Comparison of ENCODE assay signal across 8 cellular contexts in the genomic region with DNA sequence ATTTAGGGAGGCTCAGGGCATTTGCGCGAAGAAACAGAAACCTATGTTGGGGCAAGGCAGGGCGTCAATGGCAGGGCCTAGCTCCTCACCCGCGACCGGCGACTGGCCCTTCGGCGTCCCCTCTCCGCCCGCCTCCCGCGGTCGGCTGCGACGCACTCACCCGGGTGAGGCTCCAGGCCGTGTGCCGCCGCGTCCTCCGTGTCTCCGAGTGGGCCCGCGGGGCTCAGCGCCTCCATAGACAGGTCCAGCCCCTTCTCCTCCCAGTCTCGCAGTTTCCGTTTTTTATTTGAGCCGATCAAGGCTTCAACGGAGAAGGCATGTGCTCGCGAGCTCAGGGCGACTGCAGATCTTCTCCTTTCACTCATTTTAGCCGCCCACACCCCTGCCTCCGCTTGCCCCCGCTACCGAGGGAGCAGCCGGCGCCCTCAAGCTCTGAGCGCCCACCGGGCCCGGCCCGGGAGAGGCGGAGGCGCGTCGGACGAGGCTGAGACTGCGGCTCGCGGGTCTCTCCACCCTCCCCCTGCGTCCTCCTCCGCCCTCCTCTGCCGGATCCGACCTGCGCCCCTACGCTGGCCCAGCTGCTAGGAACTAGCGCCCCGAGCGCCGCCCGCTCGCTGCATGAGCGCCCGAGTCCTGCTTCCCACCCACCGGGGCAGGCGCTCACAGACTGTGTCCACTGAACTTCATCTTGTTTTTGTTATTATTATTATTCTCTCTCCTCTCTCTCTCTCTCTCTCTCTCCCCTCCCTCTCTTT. TPM values are rescaled to one million over a fixed set of nuclear protein-coding genes. Genes with fewer than 3 reads are reported as not detected.
A peak's percentile ranks its signal among the peaks of the same experiment; 100 is the strongest.
DNase-seq lines count a peak whose midpoint lies in the region; ATAC-seq, FAIRE-seq and TF ChIP-seq lines count a peak whose summit lies in the region.

No MANE protein-coding gene starts in this region.

- H2BK15ac ChIP-seq in mesendoderm (replicated peaks; ENCODE audit: low read depth) = no peak overlapping the region

- peak overlapping the region; percentile 57 for H3K9ac ChIP-seq in mesendoderm (ENCODE audit: low read length)

- peak; percentile 43 for ATAC-seq in GM19438 (IDR thresholded peaks at IDR 0.05; ENCODE audit: low read depth, unreplicated experiment)
- no peak for ATAC-seq in GM18861 (IDR thresholded peaks at IDR 0.05; ENCODE audit: unreplicated experiment)

- H3K27ac ChIP-seq in AG04450 (ENCODE audit: low read depth, low read length) (no peak overlapping the region), mesendoderm (ENCODE audit: low read depth, low read length) (no peak overlapping the region)
- H3K27ac ChIP-seq in effector memory CD4-positive, alpha-beta T cell (ENCODE audit: insufficient read depth, low read length, poor library complexity, severe bottlenecking) = no peak overlapping the region

- TF ChIP-seq CTCF in AG04450 (IDR thresholded peaks at IDR 0.05; ENCODE audit: low read depth, low read length) = no peak
- TF ChIP-seq CTCF in bronchial epithelial cell (IDR thresholded peaks at IDR 0.05; ENCODE audit: insufficient read depth, low read length, severe bottlenecking) = no peak

- H3K27me3 ChIP-seq in AG04450 (ENCODE audit: control insufficient read depth, insufficient read depth, low read length) = peaks cover 100% of the 10 kb centered on the region
- peaks cover 88% of the 10 kb centered on the region for H3K27me3 ChIP-seq in bronchial epithelial cell (ENCODE audit: control insufficient read depth, insufficient read depth, low read length)
- H3K27me3 ChIP-seq in mesendoderm (ENCODE audit: insufficient read depth, low read length, poor library complexity) = peaks cover 83% of the 10 kb centered on the region
- H3K27me3 ChIP-seq in effector memory CD4-positive, alpha-beta T cell (replicated peaks; ENCODE audit: control insufficient read depth, insufficient read depth, low read length, poor library complexity, severe bottlenecking) = peaks cover 67% of the 10 kb centered on the region

- peak overlapping the region; percentile 31 for H3K4me3 ChIP-seq in AG04450 (ENCODE audit: low read depth, low read length)
- H3K4me3 ChIP-seq in bronchial epithelial cell (ENCODE audit: low read depth, low read length) = peak overlapping the region; percentile 2
- H3K4me3 ChIP-seq in mesendoderm (ENCODE audit: low read length) = peak overlapping the region; percentile 27
- H3K4me3 ChIP-seq in effector memory CD4-positive, alpha-beta T cell (ENCODE audit: insufficient read depth, low read depth, low read length, poor library complexity, severe bottlenecking) = no peak overlapping the region

- CTCF ChIA-PET in AG04450 (lab: Charles Lee) = no interaction called here

- no peak overlapping the region for H2BK120ac ChIP-seq in mesendoderm (ENCODE audit: low read depth, low read length)

- no peak overlapping the region for H4K5ac ChIP-seq in mesendoderm (ENCODE audit: low read length)

- FAIRE-seq in bronchial epithelial cell (lab: Jason Lieb, UNC) = no peak

- no peak overlapping the region for H2AK5ac ChIP-seq in mesendoderm (ENCODE audit: low read length)

- no peaks in the 10 kb centered on the region for H3K79me2 ChIP-seq in mesendoderm (ENCODE audit: control insufficient read depth, insufficient read depth, low read length)

- peak overlapping the region; percentile 91 for H3K4me2 ChIP-seq in mesendoderm (ENCODE audit: low read length)

- H3K4ac ChIP-seq in mesendoderm (ENCODE audit: low read depth, low read length) = no peak overlapping the region

- DNase-seq in AG04450 (ENCODE audit: low read depth, low spot score) (no peak), bronchial epithelial cell (ENCODE audit: low read depth) (no peak), mesendoderm (peak; percentile 67), MV-4-11 (lab: John Stamatoyannopoulos, UW) (no peak), NCI-H1436 treated with DMSO at 0.1 percent for 48 hours (lab: John Stamatoyannopoulos, UW) (no peak)
- no peak for DNase-seq in effector memory CD4-positive, alpha-beta T cell

- H3K36me3 ChIP-seq in bronchial epithelial cell (ENCODE audit: control insufficient read depth, insufficient read depth, low read length) (no peaks in the 10 kb centered on the region), mesendoderm (ENCODE audit: control insufficient read depth, insufficient read depth, low read length) (no peaks in the 10 kb centered on the region)
- H3K36me3 ChIP-seq in effector memory CD4-positive, alpha-beta T cell (ENCODE audit: control insufficient read depth, insufficient read depth, low read length) = no peaks in the 10 kb centered on the region

- H3K4me1 ChIP-seq in mesendoderm (ENCODE audit: control insufficient read depth, low read depth, low read length) = peaks cover 6% of the 10 kb centered on the region
- no peaks in the 10 kb centered on the region for H3K4me1 ChIP-seq in effector memory CD4-positive, alpha-beta T cell (ENCODE audit: control insufficient read depth, insufficient read depth, low read length, poor library complexity, severe bottlenecking)

- no peak overlapping the region for H2BK5ac ChIP-seq in mesendoderm (ENCODE audit: low read length)

- no CpG with 5 or more reads among the region's 67 CpGs for WGBS in mesendoderm (ENCODE audit: extremely low coverage, insufficient coverage, low lambda C conversion rate)

- no peak overlapping the region for H3K23ac ChIP-seq in mesendoderm (ENCODE audit: low read length)

- H3K18ac ChIP-seq in mesendoderm (ENCODE audit: low read length) = no peak overlapping the region

- POLR2A ChIA-PET in AG04450 (lab: Yijun Ruan, JAX) = no interaction called here

- peaks cover 28% of the 10 kb centered on the region for H3K9me3 ChIP-seq in AG04450 (ENCODE audit: control insufficient read depth, insufficient read depth, low read length)
- H3K9me3 ChIP-seq in effector memory CD4-positive, alpha-beta T cell (ENCODE audit: control insufficient read depth, low read length) = no peaks in the 10 kb centered on the region

- H3K56ac ChIP-seq in mesendoderm (ENCODE audit: low read length) = peak overlapping the region; percentile 82

- no peaks in the 10 kb centered on the region for H3K79me1 ChIP-seq in mesendoderm (ENCODE audit: low read length)

- H4K8ac ChIP-seq in mesendoderm (ENCODE audit: low read depth, low read length) = no peak overlapping the region

RNA-seq across cellular contexts. Expression of gene TBX15, which starts 0.5 kb away (rescaled TPM):
- polyA plus RNA-seq in AG04450 (2011; rRNA removed) = not detected in 2 replicates
- not detected in 2 replicates for polyA minus RNA-seq in AG04450 (2011; rRNA and poly(A)+ RNA removed)
- not detected in 2 replicates for total RNA-seq in bronchial epithelial cell
- 0.14 TPM for polyA plus RNA-seq in mesendoderm (2013, experiment 1 of 2)
- polyA plus RNA-seq in mesendoderm (2013, experiment 2 of 2) = 0.14 TPM
